Comparison of ENCODE assay signal across 8 cellular contexts in the genomic region with DNA sequence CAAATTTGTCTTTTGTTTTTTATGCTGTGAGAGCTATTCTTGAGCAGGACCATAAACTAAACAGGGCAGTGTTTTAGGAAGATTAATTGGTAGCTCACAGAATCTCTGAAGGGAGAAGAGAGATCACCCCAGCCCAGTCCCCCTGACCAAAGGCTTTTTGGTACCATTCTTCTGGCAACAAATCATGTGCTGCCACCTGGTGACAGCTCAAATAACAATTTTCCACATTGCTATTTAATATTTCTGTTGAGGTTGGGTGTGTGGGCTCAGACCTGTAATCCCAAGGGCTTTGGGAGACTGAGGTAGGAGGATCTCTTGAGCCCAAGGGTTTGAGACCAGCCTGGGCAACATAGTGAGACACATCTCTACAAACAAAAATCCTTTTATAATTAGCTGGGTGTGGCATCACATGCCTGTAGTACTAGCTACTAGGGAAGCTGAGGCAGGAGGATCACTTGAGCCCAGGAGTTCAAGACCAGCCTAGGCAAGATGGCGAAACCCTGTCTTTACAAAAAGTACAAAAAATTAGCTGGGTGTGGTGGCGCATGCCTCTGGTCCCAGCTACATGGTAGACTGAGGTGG.
DNase-seq lines count a peak whose midpoint lies in the region; ATAC-seq and TF ChIP-seq lines count a peak whose summit lies in the region.

No MANE protein-coding gene starts in this region.

- no peak for ATAC-seq in HG02571 (IDR thresholded peaks at IDR 0.05; ENCODE audit: unreplicated experiment)

- no peaks in the 10 kb centered on the region for H4K20me1 ChIP-seq in KMS-11 (ENCODE audit: insufficient read depth)

- no peak overlapping the region for H3K27ac ChIP-seq in KMS-11
- no peak overlapping the region for H3K27ac ChIP-seq in RWPE1

- no peak overlapping the region for H2AFZ ChIP-seq in KMS-11 (ENCODE audit: low read depth)

- CTCF ChIA-PET in RWPE1 (lab: Yijun Ruan, JAX): interaction anchor here (0.6 to 6.9 kb wide), 18 partner anchors 8 to 635 kb away, joined by 3 to 60 read pairs (median 6); a partner anchor contains a TSS

- H3K4me3 ChIP-seq in KMS-11 (IDR thresholded peaks at IDR 0.05; ENCODE audit: insufficient read depth, low read depth, low read length): no peak overlapping the region

- no peaks in the 10 kb centered on the region for H3K79me2 ChIP-seq in KMS-11 (ENCODE audit: insufficient read depth, low read depth)

- peak; percentile 73 for DNase-seq in DMS 273 (lab: John Stamatoyannopoulos, UW; ENCODE audit: unreplicated experiment)
- DNase-seq in DMS 273 treated with DMSO at 0.1 percent for 48 hours (lab: John Stamatoyannopoulos, UW): no peak
- peak; percentile 49 for DNase-seq in RWPE1 (ENCODE audit: low spot score)
- peak in 30 of 58 donors; percentile 2 to 62 (median 26) for DNase-seq in anterior cingulate cortex (lab: John Stamatoyannopoulos, UW)
- peak; percentile 83 for DNase-seq in inferior parietal cortex (ENCODE audit: extremely low spot score)
- peak; percentile 41 for DNase-seq in stimulated activated CD8-positive, alpha-beta memory T cell treated with anti-CD3 and anti-CD28 coated beads, Interleukin-12 subunit alpha, Interleukin-12 subunit beta, amount 100 ng/mL, for 1 hour (ENCODE audit: low read depth)

- H3K36me3 ChIP-seq in KMS-11 (ENCODE audit: insufficient read depth): no peaks in the 10 kb centered on the region

- peaks cover 25% of the 10 kb centered on the region for H3K4me1 ChIP-seq in KMS-11 (ENCODE audit: low read depth, poor library complexity, severe bottlenecking)

- POLR2A ChIA-PET in RWPE1 (lab: Yijun Ruan, JAX; ENCODE audit: low non-redundant PET): interaction anchor here (1.5 kb wide), 1 partner anchor 153 kb away, joined by 3 read pairs; a partner anchor contains a TSS

- H3K9ac ChIP-seq in KMS-11: no peak overlapping the region

- no peak overlapping the region for H3K4me2 ChIP-seq in KMS-11

- peaks cover 6% of the 10 kb centered on the region; the same call in 1 of the 2 replicates for H3K27me3 ChIP-seq in KMS-11 (ENCODE audit: insufficient read depth, low read depth)

- peak; percentile 78 for TF ChIP-seq CTCF in KMS-11 (conservative IDR thresholded peaks at IDR 0.05; ENCODE audit: low read depth, low read length)
- peak; percentile 78 for TF ChIP-seq CTCF in RWPE1 (conservative IDR thresholded peaks at IDR 0.05; ENCODE audit: low read depth)
